8 cellular contexts compared by ENCODE assay signal in the genomic region with DNA sequence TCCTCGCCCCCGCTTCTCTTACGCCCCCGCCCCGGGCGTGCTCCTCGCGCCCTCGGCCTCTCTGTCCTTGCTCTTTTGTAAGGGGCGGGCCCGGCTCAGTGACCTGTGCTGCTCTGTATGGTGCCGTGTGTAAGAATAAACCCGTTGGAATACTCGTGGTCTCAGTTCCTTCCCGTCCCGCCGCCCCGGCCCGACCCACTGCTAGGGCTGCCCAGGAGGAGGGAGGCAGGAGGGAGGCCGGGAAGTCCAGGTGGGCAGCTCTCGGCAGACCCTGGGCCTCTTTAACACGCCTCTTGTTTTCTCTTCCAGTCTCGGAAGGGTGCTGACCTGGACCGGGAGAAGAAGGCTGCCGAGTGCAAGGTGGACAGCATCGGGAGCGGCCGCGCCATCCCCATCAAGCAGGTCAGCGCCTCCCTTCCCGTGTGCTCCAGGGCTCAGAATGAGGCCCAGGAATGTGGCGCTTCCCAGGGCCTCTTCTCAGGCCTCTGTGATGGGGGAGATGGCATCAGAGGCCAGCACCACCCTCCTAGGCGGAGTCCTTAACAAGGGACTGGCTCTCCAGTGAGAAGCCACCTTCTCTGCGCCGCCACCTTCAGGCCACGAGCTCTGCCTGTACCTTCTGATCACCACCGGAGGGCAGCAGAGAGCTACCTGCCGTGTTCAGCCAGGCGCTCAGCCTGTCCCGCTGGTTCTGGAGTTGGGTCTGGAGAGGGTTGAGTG. TPM values are rescaled to one million over a fixed set of nuclear protein-coding genes. Genes with fewer than 3 reads are reported as not detected.
A peak's percentile ranks its signal among the peaks of the same experiment; 100 is the strongest.
DNase-seq lines count a peak whose midpoint lies in the region; ATAC-seq and TF ChIP-seq lines count a peak whose summit lies in the region.

No MANE protein-coding gene starts in this region.

- intact Hi-C loops in lower lobe of right lung (cut with DNase I) = no loop called here

- no peak overlapping the region for H3K27ac ChIP-seq in lower lobe of right lung

- H3K9me3 ChIP-seq in lower lobe of right lung = no peaks in the 10 kb centered on the region

- DNase-seq in AG20443 (ENCODE audit: low spot score) = peak; percentile 96
- DNase-seq in NCI-H69 (lab: John Stamatoyannopoulos, UW) = peak; percentile 76
- DNase-seq in activated CD4-positive, alpha-beta T cell treated with anti-CD3 and anti-CD28 coated beads, Interleukin-2, amount 50 U/mL, for 1 hour = peak; percentile 85
- peak; percentile 90 for DNase-seq in dermis blood vessel endothelial cell
- peak; percentile 87 for DNase-seq in lower lobe of right lung
- DNase-seq in stimulated activated CD8-positive, alpha-beta memory T cell treated with anti-CD3 and anti-CD28 coated beads, Interleukin-12 subunit alpha, Interleukin-12 subunit beta, amount 100 ng/mL, for 4 hours (ENCODE audit: low read depth) = peak; percentile 57

- ATAC-seq in GM19035 (IDR thresholded peaks at IDR 0.05; ENCODE audit: unreplicated experiment) = peak; percentile 90
- ATAC-seq in HG03439 (IDR thresholded peaks at IDR 0.05; ENCODE audit: unreplicated experiment) = peak; percentile 69
- ATAC-seq in lower lobe of right lung = peak; percentile 92

- peaks cover 16% of the 10 kb centered on the region for H3K4me1 ChIP-seq in lower lobe of right lung

- peak; percentile 95 for TF ChIP-seq CTCF in lower lobe of right lung (IDR thresholded peaks at IDR 0.05)

- H3K27me3 ChIP-seq in lower lobe of right lung (ENCODE audit: low read depth) = no peaks in the 10 kb centered on the region

- peaks cover 88% of the 10 kb centered on the region for H3K36me3 ChIP-seq in lower lobe of right lung

- no peak overlapping the region for H3K4me3 ChIP-seq in lower lobe of right lung

RNA-seq across cellular contexts. Expression of gene AGAP3, which starts 37.4 kb away (rescaled TPM):
- total RNA-seq in dermis blood vessel endothelial cell (94.9 and 142 TPM in 2 replicates), lower lobe of right lung (157 TPM)

RNA-seq across cellular contexts. Expression of gene TMUB1, which starts 40.4 kb away (rescaled TPM):
- total RNA-seq in dermis blood vessel endothelial cell (28.4 and 35.6 TPM in 2 replicates), lower lobe of right lung (37.4 TPM)

RNA-seq across cellular contexts. Expression of gene FASTK, which starts 43.0 kb away (rescaled TPM):
- 67.0 and 69.6 TPM in 2 replicates for total RNA-seq in dermis blood vessel endothelial cell
- 54.4 TPM for total RNA-seq in lower lobe of right lung

RNA-seq across cellular contexts. Expression of gene GBX1, which starts 43.8 kb away (rescaled TPM):
- total RNA-seq in dermis blood vessel endothelial cell (not detected in 2 replicates), lower lobe of right lung (not detected)
